ENCODE assay signal across 22 cellular contexts in genomic region chr10:71188201-71188600, GRCh38. TPM values are rescaled to one million over a fixed set of nuclear protein-coding genes. Genes with fewer than 3 reads are reported as not detected.
"Had no signal": no experiment of that assay in that cellular context is flagged by ENCODE, and none has a peak within 500 bp of the region (broad histone marks: within the 10 kb centered on the region; RNA-seq: fewer than 3 reads in every experiment).

No MANE protein-coding gene starts in this region.

- H3K4me1 ChIP-seq: breast epithelium, colonic mucosa, esophagus squamous epithelium, pancreas, thyroid gland had no signal

- H3K36me3 ChIP-seq: breast epithelium, colonic mucosa, esophagus squamous epithelium, gastrocnemius medialis, heart right ventricle, neutrophil, pancreas, sigmoid colon, thyroid gland had no signal

- H3K4me2 ChIP-seq: smooth muscle cell had no signal

- DNase-seq: activated CD8-positive, alpha-beta memory T cell treated with anti-CD3 and anti-CD28 coated beads for 24 hours; activated CD8-positive, alpha-beta memory T cell treated with anti-CD3 and anti-CD28 coated beads, Interleukin-2, amount 50 U/mL, for 4 hours; activated naive CD4-positive, alpha-beta T cell; activated naive CD8-positive, alpha-beta T cell treated with anti-CD3 and anti-CD28 coated beads for 36 hours; activated T-cell treated with anti-CD3 and anti-CD28 coated beads, Interleukin-2, amount 50 U/mL, for 24 hours; colonic mucosa; esophagus squamous epithelium; sigmoid colon; stimulated activated CD4-positive, alpha-beta T cell treated with anti-CD3 and anti-CD28 coated beads, Interleukin-15, amount 100 ng/mL, for 24 hours; stimulated activated naive CD4-positive, alpha-beta T cell; T-helper 1 cell; thyroid gland had no signal

- H3K27ac ChIP-seq: breast epithelium, colonic mucosa, esophagus squamous epithelium, gastrocnemius medialis, neutrophil, pancreas, sigmoid colon, thyroid gland had no signal

- H3K27me3 ChIP-seq: breast epithelium, colonic mucosa, pancreas, sigmoid colon, thyroid gland had no signal

- ATAC-seq: natural killer cell treated with Interleukin-12 subunit alpha and Interleukin-12 subunit beta and Interleukin-15 and Interleukin-18, amount 100 ng/mL, for 72 hours; WTC11 had no signal

- H3K9me3 ChIP-seq: breast epithelium, colonic mucosa, esophagus squamous epithelium, gastrocnemius medialis, heart right ventricle, neutrophil, pancreas, sigmoid colon, thyroid gland had no signal

- H3K4me3 ChIP-seq: breast epithelium, colonic mucosa, esophagus squamous epithelium, gastrocnemius medialis, heart right ventricle, lung, pancreas, sigmoid colon, smooth muscle cell, thyroid gland had no signal

RNA-seq across cellular contexts. Expression of gene UNC5B, which starts 24.2 kb away (rescaled TPM):
- total RNA-seq: activated T-helper 2 cell treated with anti-CD3 and anti-CD28 coated beads, Interferon-gamma antibody, Interleukin-2, Interleukin-4, amounts not matched to agents 10 μg/mL and 5 μg/mL and 100 μg/mL, durations not matched to agents 14 hours and 24 hours and 36 hours had no signal
